In the genomic region with DNA sequence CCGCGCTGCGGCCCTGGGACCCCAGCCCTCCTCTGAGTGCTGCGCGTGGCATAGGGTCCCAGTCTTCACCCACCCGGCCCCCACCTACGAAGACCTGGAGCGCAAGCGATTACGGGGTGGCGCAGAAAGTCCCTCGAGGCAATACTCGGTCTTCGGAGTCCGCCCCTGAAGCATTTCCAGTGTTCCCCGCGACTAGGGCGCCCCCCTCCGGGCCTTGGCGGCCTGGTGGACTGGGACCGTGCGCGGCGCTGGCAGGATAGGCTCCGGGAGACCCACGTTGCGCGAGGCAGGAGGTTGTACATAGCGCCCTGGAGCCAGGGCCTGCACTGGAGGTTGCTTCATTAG, we compare ENCODE assay signal across 8 cellular contexts. TPM values are rescaled to one million over a fixed set of nuclear protein-coding genes. Genes with fewer than 3 reads are reported as not detected.
A peak's percentile ranks its signal among the peaks of the same experiment; 100 is the strongest.
DNase-seq lines count a peak whose midpoint lies in the region; TF ChIP-seq lines count a peak whose summit lies in the region.

No MANE protein-coding gene starts in this region.

- peak overlapping the region; percentile 80 for H3K4me3 Mint-ChIP-seq in endodermal cell

- no peaks in the 10 kb centered on the region for H3K36me3 Mint-ChIP-seq in endodermal cell (ENCODE audit: low read depth)

- peak; percentile 73 for DNase-seq in COR-L47 (lab: John Stamatoyannopoulos, UW)
- DNase-seq in GM20000 (ENCODE audit: low spot score): peak; percentile 80
- peak; percentile 68 for DNase-seq in HS-27A (ENCODE audit: low read depth)
- peak; percentile 93 for DNase-seq in NOMO-1 treated with DMSO at 0.1 percent for 48 hours (lab: John Stamatoyannopoulos, UW; ENCODE audit: unreplicated experiment)
- DNase-seq in activated CD8-positive, alpha-beta memory T cell treated with anti-CD3 and anti-CD28 coated beads, Interleukin-2, amount 50 U/mL, for 24 hours (ENCODE audit: extremely low read depth): peak; percentile 81
- peak; percentile 95 for DNase-seq in endodermal cell
- peak; percentile 69 for DNase-seq in middle frontal gyrus (ENCODE audit: extremely low spot score, low spot score)
- peak; percentile 91 to 92 for DNase-seq in stimulated activated CD8-positive, alpha-beta memory T cell treated with anti-CD3 and anti-CD28 coated beads, Interleukin-4, amount 100 ng/mL, for 1 hour (ENCODE audit: low read depth in 2 of 2, low spot score in 1 of 2)

- H3K9me3 Mint-ChIP-seq in endodermal cell: no peaks in the 10 kb centered on the region

- H3K27ac Mint-ChIP-seq in endodermal cell: peak overlapping the region; percentile 68

- TF ChIP-seq CTCF in GM20000 (IDR thresholded peaks at IDR 0.05; ENCODE audit: extremely low read depth, missing control alignments) (peak; percentile 89), endodermal cell (conservative IDR thresholded peaks at IDR 0.05) (peak; percentile 87)

- H3K27me3 ChIP-seq in endodermal cell (ENCODE audit: control insufficient read depth, insufficient read depth, low read length, poor library complexity, severe bottlenecking): peaks cover 27% of the 10 kb centered on the region

- H3K27ac ChIP-seq in endodermal cell (ENCODE audit: low read depth, low read length): no peak overlapping the region

- H3K9ac ChIP-seq in endodermal cell (ENCODE audit: extremely low read depth, low read length, poor library complexity, severe bottlenecking): peak overlapping the region; percentile 21

- 3 to 5% methylated on average over 12 to 29 of the region's 29 CpGs for WGBS in endodermal cell (ENCODE audit: insufficient coverage in 1 of 2, insufficient read length in 1 of 2), 2 experiments

- H3K9me3 ChIP-seq in endodermal cell (ENCODE audit: control insufficient read depth, low read length): no peaks in the 10 kb centered on the region

- no peaks in the 10 kb centered on the region for H3K36me3 ChIP-seq in endodermal cell (ENCODE audit: control insufficient read depth, insufficient read depth, low read length)

- H3K4me3 ChIP-seq in endodermal cell (ENCODE audit: low read length): peak overlapping the region; percentile 90

- peaks cover 50% of the 10 kb centered on the region for H3K27me3 Mint-ChIP-seq in endodermal cell (ENCODE audit: insufficient read depth)

- no peaks in the 10 kb centered on the region for H3K4me1 ChIP-seq in endodermal cell (ENCODE audit: control insufficient read depth, insufficient read depth, low read length)

- H3K4me1 Mint-ChIP-seq in endodermal cell: peaks cover 12% of the 10 kb centered on the region

RNA-seq across cellular contexts. Expression of a gene that starts 0.6 kb away (rescaled TPM):
- 1 to 10 TPM; 1.6 to 3.4 TPM for total RNA-seq in endodermal cell
- 0.32 TPM for polyA plus RNA-seq in endodermal cell (2013, experiment 1 of 2)
- 0.12 TPM for polyA plus RNA-seq in endodermal cell (2013, experiment 2 of 2)

RNA-seq across cellular contexts. Expression of a gene that starts 29.5 kb away (rescaled TPM):
- 10 to 100 TPM; 11.2 to 11.6 TPM for total RNA-seq in endodermal cell
- 7.9 TPM for polyA plus RNA-seq in endodermal cell (2013, experiment 1 of 2)
- 5.9 TPM for polyA plus RNA-seq in endodermal cell (2013, experiment 2 of 2)
